ENCODE assay signal across 18 cellular contexts in the genomic region with DNA sequence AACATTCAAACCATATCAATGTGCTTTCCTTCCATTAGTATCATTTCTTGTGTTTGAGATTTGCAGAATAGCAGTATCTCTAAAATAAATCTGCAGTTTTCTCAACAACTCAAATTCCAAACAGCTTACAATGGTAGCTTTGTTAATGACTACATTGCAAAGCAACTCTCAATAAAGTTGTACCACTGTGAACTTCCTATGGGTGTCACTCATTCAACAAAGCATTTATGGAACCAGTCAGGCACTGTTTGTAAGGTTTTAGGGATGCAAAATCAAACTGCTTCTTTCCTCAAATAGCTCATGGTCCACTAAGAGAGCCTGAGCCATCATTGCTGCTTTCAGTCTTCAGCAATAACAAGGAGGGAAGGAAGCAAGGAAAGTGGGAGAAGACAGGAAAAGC.
DNase-seq lines count a peak whose midpoint lies in the region; ATAC-seq and TF ChIP-seq lines count a peak whose summit lies in the region.
"Had no signal": no experiment of that assay in that cellular context is flagged by ENCODE, and none has a peak within 500 bp of the region (broad histone marks: within the 10 kb centered on the region; RNA-seq: fewer than 3 reads in every experiment).

No MANE protein-coding gene starts in this region.

- H3K36me3 Mint-ChIP-seq in activated CD8-positive, alpha-beta T cell treated with anti-CD3 and anti-CD28 coated beads for 36 hours (ENCODE audit: low read depth): peaks cover 9% of the 10 kb centered on the region
- peaks cover 20% of the 10 kb centered on the region for H3K36me3 Mint-ChIP-seq in activated CD8-positive, alpha-beta T cell treated with anti-CD3 and anti-CD28 coated beads, Interleukin-2, amount 10 ng/mL, durations not matched to agents 7 days and 5 days (ENCODE audit: low read depth)

- H3K79me2 ChIP-seq in OCI-LY3 (ENCODE audit: low read length): no peaks in the 10 kb centered on the region

- CTCF ChIA-PET in activated CD8-positive, alpha-beta T cell treated with anti-CD3 and anti-CD28 coated beads for 36 hours (lab: Charles Lee): interaction anchor here (1.0 to 1.6 kb wide), 3 partner anchors 94 to 511 kb away, joined by 3 to 5 read pairs (median 3); no protein-coding TSS in a partner anchor
- CTCF ChIA-PET in activated CD8-positive, alpha-beta T cell treated with anti-CD3 and anti-CD28 coated beads, Interleukin-2, amount 10 ng/mL, durations not matched to agents 7 days and 5 days (lab: Charles Lee): interaction anchor here (0.9 to 1.2 kb wide), 3 partner anchors 24 to 324 kb away, joined by 3 to 7 read pairs (median 3); partner anchors contain the start of gene CCDC83

- ATAC-seq in activated CD8-positive, alpha-beta T cell treated with anti-CD3 and anti-CD28 coated beads for 36 hours: no peak
- ATAC-seq in activated CD8-positive, alpha-beta T cell treated with anti-CD3 and anti-CD28 coated beads, Interleukin-2, amount 10 ng/mL, durations not matched to agents 7 days and 5 days: no peak
- ATAC-seq: activated CD4-positive, CD25-positive, alpha-beta regulatory T cell treated with anti-CD3 and anti-CD28 coated beads, Interleukin-2, amount 50 U/mL, for 24 hours; left colon had no signal

- H3K27me3 Mint-ChIP-seq in activated CD8-positive, alpha-beta T cell treated with anti-CD3 and anti-CD28 coated beads for 36 hours: no peaks in the 10 kb centered on the region
- H3K27me3 Mint-ChIP-seq in activated CD8-positive, alpha-beta T cell treated with anti-CD3 and anti-CD28 coated beads, Interleukin-2, amount 10 ng/mL, durations not matched to agents 7 days and 5 days (ENCODE audit: low read depth): no peaks in the 10 kb centered on the region
- H3K27me3 Mint-ChIP-seq: naive B cell had no signal

- no peaks in the 10 kb centered on the region for H3K27me3 ChIP-seq in OCI-LY3 (ENCODE audit: low read depth, low read length)
- H3K27me3 ChIP-seq: brain microvascular endothelial cell had no signal

- peaks cover 13% of the 10 kb centered on the region; the same call in 1 of the 2 replicates for H3K9me3 ChIP-seq in OCI-LY3 (ENCODE audit: insufficient read depth, low read length)

- no peaks in the 10 kb centered on the region for H4K20me1 ChIP-seq in OCI-LY3 (ENCODE audit: insufficient read depth, low read length)

- H3K27ac ChIP-seq in OCI-LY3 (ENCODE audit: low read length) (peak overlapping the region; percentile 47), cingulate gyrus (ENCODE audit: low read depth, low read length) (peak overlapping the region; percentile 21)
- H3K27ac ChIP-seq: brain microvascular endothelial cell had no signal

- H3K9me3 Mint-ChIP-seq in activated CD8-positive, alpha-beta T cell treated with anti-CD3 and anti-CD28 coated beads for 36 hours: peaks cover 24% of the 10 kb centered on the region
- peaks cover 16% of the 10 kb centered on the region for H3K9me3 Mint-ChIP-seq in activated CD8-positive, alpha-beta T cell treated with anti-CD3 and anti-CD28 coated beads, Interleukin-2, amount 10 ng/mL, durations not matched to agents 7 days and 5 days (ENCODE audit: insufficient read depth)

- intact Hi-C loops in activated CD8-positive, alpha-beta T cell treated with anti-CD3 and anti-CD28 coated beads for 36 hours (cut with micrococcal nuclease): loop anchor here (5.0 to 10.0 kb wide), 2 partner anchors 341 to 499 kb away; no protein-coding TSS in a partner anchor

- H2AFZ ChIP-seq in OCI-LY3 (ENCODE audit: low read depth, low read length): no peak overlapping the region

- peak overlapping the region; percentile 67 for H3K27ac Mint-ChIP-seq in activated CD8-positive, alpha-beta T cell treated with anti-CD3 and anti-CD28 coated beads for 36 hours
- no peak overlapping the region for H3K27ac Mint-ChIP-seq in activated CD8-positive, alpha-beta T cell treated with anti-CD3 and anti-CD28 coated beads, Interleukin-2, amount 10 ng/mL, durations not matched to agents 7 days and 5 days

- no peak overlapping the region for H3K9ac ChIP-seq in OCI-LY3 (ENCODE audit: low read length)

- peaks cover 18% of the 10 kb centered on the region for H3K36me3 ChIP-seq in OCI-LY3 (replicated peaks; ENCODE audit: low read depth, low read length)
- H3K36me3 ChIP-seq: brain microvascular endothelial cell had no signal

- H3K4me1 Mint-ChIP-seq in activated CD8-positive, alpha-beta T cell treated with anti-CD3 and anti-CD28 coated beads for 36 hours (ENCODE audit: low read depth): peaks cover 40% of the 10 kb centered on the region
- peaks cover 21% of the 10 kb centered on the region for H3K4me1 Mint-ChIP-seq in activated CD8-positive, alpha-beta T cell treated with anti-CD3 and anti-CD28 coated beads, Interleukin-2, amount 10 ng/mL, durations not matched to agents 7 days and 5 days (ENCODE audit: low read depth)

- no peak for DNase-seq in activated CD8-positive, alpha-beta T cell treated with anti-CD3 and anti-CD28 coated beads for 36 hours
- no peak for DNase-seq in activated CD8-positive, alpha-beta T cell treated with anti-CD3 and anti-CD28 coated beads, Interleukin-2, amount 10 ng/mL, durations not matched to agents 7 days and 5 days
- DNase-seq in putamen (ENCODE audit: low spot score) (peak; percentile 67), AML-193 (lab: John Stamatoyannopoulos, UW) (no peak), DMS 273 (lab: John Stamatoyannopoulos, UW; ENCODE audit: unreplicated experiment) (no peak), NCI-H1694 treated with DMSO at 0.1 percent for 48 hours (lab: John Stamatoyannopoulos, UW) (no peak)
- DNase-seq: brain microvascular endothelial cell; Caco-2; GOT3; left colon; naive B cell; NCI-H1436; NCI-H524 treated with DMSO at 0.1 percent for 48 hours; stimulated activated naive CD4-positive, alpha-beta T cell treated with Interleukin-2 at 50 U/mL for 16 hours had no signal

- no peak for TF ChIP-seq CTCF in activated CD8-positive, alpha-beta T cell treated with anti-CD3 and anti-CD28 coated beads for 36 hours (IDR thresholded peaks at IDR 0.05)
- peak; percentile 27; the same call in 1 of the 2 replicates for TF ChIP-seq CTCF in OCI-LY3 (IDR thresholded peaks at IDR 0.05; ENCODE audit: low read depth, low read length)

- no peak overlapping the region for H3K4me3 Mint-ChIP-seq in activated CD8-positive, alpha-beta T cell treated with anti-CD3 and anti-CD28 coated beads for 36 hours
- no peak overlapping the region for H3K4me3 Mint-ChIP-seq in activated CD8-positive, alpha-beta T cell treated with anti-CD3 and anti-CD28 coated beads, Interleukin-2, amount 10 ng/mL, durations not matched to agents 7 days and 5 days
- H3K4me3 Mint-ChIP-seq: naive B cell; T-helper 1 cell treated with Interleukin-12 subunit alpha and Interleukin-12 subunit beta and Interleukin-4 antibody, amounts not matched to agents 30 μg/mL and 1 μg/mL, for 36 hours had no signal

- POLR2A ChIA-PET in activated CD8-positive, alpha-beta T cell treated with anti-CD3 and anti-CD28 coated beads for 36 hours (lab: Charles Lee): no interaction called here
- POLR2A ChIA-PET in activated CD8-positive, alpha-beta T cell treated with anti-CD3 and anti-CD28 coated beads, Interleukin-2, amount 10 ng/mL, durations not matched to agents 7 days and 5 days (lab: Charles Lee): interaction anchor here (0.6 kb wide), 1 partner anchor 21 kb away, joined by 3 read pairs; no protein-coding TSS in a partner anchor

- H3K4me2 ChIP-seq in OCI-LY3 (ENCODE audit: low read length): no peak overlapping the region; the same call in 1 of the 2 replicates

- peaks cover 50% of the 10 kb centered on the region for H3K4me1 ChIP-seq in OCI-LY3 (ENCODE audit: low read length)

- no peak overlapping the region for H3K4me3 ChIP-seq in OCI-LY3 (ENCODE audit: low read length)
